In the genomic region with DNA sequence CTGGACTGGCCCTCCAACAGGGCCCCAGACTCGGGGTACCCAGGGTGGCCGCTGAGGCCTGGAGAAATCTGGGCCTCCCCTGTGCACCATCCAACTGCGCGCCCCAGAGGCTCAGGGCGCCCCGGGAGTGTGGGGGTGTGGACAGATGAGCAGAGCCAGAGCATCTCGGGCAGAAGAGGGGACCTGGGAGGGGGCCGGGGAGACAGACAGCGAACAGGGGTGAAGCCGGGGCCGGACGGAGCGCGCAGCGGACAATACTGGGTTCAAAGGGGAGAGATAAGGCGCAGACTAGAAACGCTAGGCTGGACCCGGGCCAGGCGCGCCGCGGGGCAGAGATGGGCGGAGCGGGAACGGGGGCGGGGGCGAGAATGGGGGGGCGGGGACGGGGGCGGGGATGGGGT, we compare ENCODE assay signal across 1 cellular context.
TF ChIP-seq lines count a peak whose summit lies in the region.

No MANE protein-coding gene starts in this region.

TF ChIP-seq in endothelial cell of umbilical vein, 7 proteins besides CTCF, POLR2A, EP300 and RAD21 (continued from another document):
- TF ChIP-seq MYC (IDR thresholded peaks at IDR 0.05; ENCODE audit: low read depth, low read length), result no peak
- no peak for TF ChIP-seq FOS (IDR thresholded peaks at IDR 0.05; ENCODE audit: borderline replicate concordance, insufficient read depth, low read length)
- TF ChIP-seq EZH2 (IDR thresholded peaks at IDR 0.05; ENCODE audit: borderline replicate concordance, low read depth, low read length, severe bottlenecking), result no peak
- TF ChIP-seq POLR2AphosphoS5 (IDR thresholded peaks at IDR 0.05; ENCODE audit: insufficient read depth, low read depth, low read length), result no peak
